ENCODE assay signal across 25 cellular contexts in the genomic region with DNA sequence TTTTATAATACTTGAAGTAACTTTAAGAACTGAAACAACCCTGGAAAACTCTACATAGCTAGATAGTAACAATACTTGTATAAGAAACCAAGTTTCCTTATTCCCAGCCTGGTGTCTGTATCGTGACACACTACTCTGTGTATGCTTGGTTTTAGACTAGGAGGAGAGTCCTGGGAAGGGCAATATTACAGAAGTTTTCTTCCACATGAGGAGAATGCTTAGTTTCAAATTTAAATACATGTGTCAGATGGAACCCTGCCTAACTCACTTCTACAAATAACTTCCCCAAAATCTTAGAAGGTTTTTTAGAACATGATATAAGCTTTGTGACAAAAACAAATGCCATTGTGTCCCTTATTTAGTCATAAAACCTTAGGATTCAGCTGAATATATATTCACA.
"Had no signal": no experiment of that assay in that cellular context is flagged by ENCODE, and none has a peak within 500 bp of the region (broad histone marks: within the 10 kb centered on the region; RNA-seq: fewer than 3 reads in every experiment).

No MANE protein-coding gene starts in this region.

- H3K36me3 ChIP-seq: pancreas, thoracic aorta had no signal

- H3K9me3 ChIP-seq: gastrocnemius medialis, mucosa of descending colon, pancreas, right lobe of liver, thoracic aorta, tibial nerve, upper lobe of left lung had no signal

- H3K27ac ChIP-seq: dorsolateral prefrontal cortex, gastrocnemius medialis, pancreas, right lobe of liver, thoracic aorta, upper lobe of left lung had no signal

- DNase-seq: dorsolateral prefrontal cortex; effector CD4-positive, alpha-beta T cell; foreskin fibroblast; gastrocnemius medialis; head of caudate nucleus; kidney; mesenchymal stem cell; mucosa of descending colon; naive B cell; nephron progenitor cell; pancreas; right lobe of liver; small intestine; stimulated activated CD4-positive, alpha-beta T cell treated with anti-CD3 and anti-CD28 coated beads, Interleukin-15, amount 100 ng/mL, for 24 hours; stimulated activated CD4-positive, alpha-beta T cell treated with anti-CD3 and anti-CD28 coated beads, Interleukin-2, amount 100 ng/mL, for 48 hours; stimulated activated naive B cell treated with anti-CD40 and anti-IgM and Interleukin-4, amounts not matched to agents 10 μg/mL and 1 μg/mL and 100 μg/mL, for 72 hours; upper lobe of left lung had no signal

- H3K9me3 Mint-ChIP-seq: naive B cell; nephron progenitor cell; stimulated activated naive B cell treated with anti-CD40 and anti-IgM and Interleukin-4, amounts not matched to agents 10 μg/mL and 1 μg/mL and 100 μg/mL, for 72 hours; stimulated activated naive CD8-positive, alpha-beta T cell treated with anti-CD3 and anti-CD28 coated beads, Interleukin-15, Interleukin-2, amounts not matched to agents 100 ng/mL and 50 ng/mL, for 24 hours had no signal

- H3K27me3 ChIP-seq: dorsolateral prefrontal cortex, gastrocnemius medialis, pancreas, right lobe of liver, tibial nerve, upper lobe of left lung had no signal

- H3K27ac Mint-ChIP-seq: mesothelial cell of epicardium; nephron progenitor cell; progenitor cell of endocrine pancreas; stimulated activated naive B cell treated with anti-CD40 and anti-IgM and Interleukin-4, amounts not matched to agents 10 μg/mL and 1 μg/mL and 100 μg/mL, for 72 hours; stimulated activated naive CD8-positive, alpha-beta T cell treated with anti-CD3 and anti-CD28 coated beads, Interleukin-15, Interleukin-2, amounts not matched to agents 100 ng/mL and 50 ng/mL, for 24 hours had no signal

- H3K4me3 ChIP-seq: dorsolateral prefrontal cortex, gastrocnemius medialis, lung, mucosa of descending colon, pancreas, right lobe of liver, thoracic aorta, tibial nerve, upper lobe of left lung had no signal

- H3K4me3 Mint-ChIP-seq: mesothelial cell of epicardium; nephron progenitor cell; stimulated activated naive B cell treated with anti-CD40 and anti-IgM and Interleukin-4, amounts not matched to agents 10 μg/mL and 1 μg/mL and 100 μg/mL, for 72 hours; stimulated activated naive CD8-positive, alpha-beta T cell treated with anti-CD3 and anti-CD28 coated beads, Interleukin-15, Interleukin-2, amounts not matched to agents 100 ng/mL and 50 ng/mL, for 24 hours had no signal

- ATAC-seq: esophagus mucosa, gastrocnemius medialis, left lobe of liver, mucosa of descending colon had no signal

- H3K27me3 Mint-ChIP-seq: naive B cell; progenitor cell of endocrine pancreas; stimulated activated naive B cell treated with anti-CD40 and anti-IgM and Interleukin-4, amounts not matched to agents 10 μg/mL and 1 μg/mL and 100 μg/mL, for 72 hours; stimulated activated naive CD8-positive, alpha-beta T cell treated with anti-CD3 and anti-CD28 coated beads, Interleukin-15, Interleukin-2, amounts not matched to agents 100 ng/mL and 50 ng/mL, for 24 hours had no signal
